Comparison of ENCODE assay signal across 8 cellular contexts in genomic region chr17:79874329-79874981, GRCh38. TPM values are rescaled to one million over a fixed set of nuclear protein-coding genes. Genes with fewer than 3 reads are reported as not detected.
DNase-seq lines count a peak whose midpoint lies in the region; ATAC-seq and TF ChIP-seq lines count a peak whose summit lies in the region.

No MANE protein-coding gene starts in this region.

- TF ChIP-seq CTCF in BE2C (IDR thresholded peaks at IDR 0.05; ENCODE audit: low read depth, low read length), result peak; percentile 69
- peak; percentile 62 for TF ChIP-seq CTCF in GM12864 (IDR thresholded peaks at IDR 0.05; ENCODE audit: low read depth, low read length, missing control alignments)
- TF ChIP-seq CTCF in choroid plexus epithelial cell (conservative IDR thresholded peaks at IDR 0.05; ENCODE audit: low read depth, low read length), result peak; percentile 59

- H3K4me1 ChIP-seq in BE2C, result no peaks in the 10 kb centered on the region

- POLR2A ChIA-PET in naive thymus-derived CD8-positive, alpha-beta T cell (lab: Charles Lee), result no interaction called here

- peak overlapping the region in 1 of 10 donors; percentile 25 for H3K27ac Mint-ChIP-seq in naive thymus-derived CD8-positive, alpha-beta T cell

- no peak overlapping the region for H3K4me3 Mint-ChIP-seq in naive thymus-derived CD8-positive, alpha-beta T cell

- no peaks in the 10 kb centered on the region for H3K36me3 ChIP-seq in BE2C

- H3K4me3 ChIP-seq in BE2C (ENCODE audit: low read depth, low read length) (no peak overlapping the region), GM12864 (ENCODE audit: low read depth, low read length) (no peak overlapping the region), choroid plexus epithelial cell (ENCODE audit: low read depth, low read length) (no peak overlapping the region)

- peak; percentile 79 to 94 for ATAC-seq in naive thymus-derived CD8-positive, alpha-beta T cell
- ATAC-seq in GM19455 (IDR thresholded peaks at IDR 0.05; ENCODE audit: unreplicated experiment), result no peak

- no peak for DNase-seq in BE2C
- no peak for DNase-seq in GM12864 (ENCODE audit: low read depth)
- peak; percentile 23 for DNase-seq in NCI-H526 treated with DMSO at 0.1 percent for 48 hours (lab: John Stamatoyannopoulos, UW)
- DNase-seq in choroid plexus epithelial cell (ENCODE audit: low read depth), result peak; percentile 66
- DNase-seq in naive thymus-derived CD8-positive, alpha-beta T cell, result peak in 6 of 10 donors; percentile 13 to 49 (median 28)
- DNase-seq in amniotic stem cell (lab: John Stamatoyannopoulos, UW), result no peak
- no peak for DNase-seq in anterior cingulate cortex (lab: John Stamatoyannopoulos, UW)

- peaks cover 0 to 12% (median 10%) of the 10 kb centered on the region in 5 donors for H3K27me3 Mint-ChIP-seq in naive thymus-derived CD8-positive, alpha-beta T cell

- no peaks in the 10 kb centered on the region for H3K9me3 ChIP-seq in BE2C

- H3K4me1 Mint-ChIP-seq in naive thymus-derived CD8-positive, alpha-beta T cell, result peaks cover 0 to 7% (median 3%) of the 10 kb centered on the region in 4 donors

- H3K36me3 Mint-ChIP-seq in naive thymus-derived CD8-positive, alpha-beta T cell, result no peaks in the 10 kb centered on the region

- no peaks in the 10 kb centered on the region for H3K27me3 ChIP-seq in BE2C

- H3K9me3 Mint-ChIP-seq in naive thymus-derived CD8-positive, alpha-beta T cell, result no peaks in the 10 kb centered on the region

RNA-seq across cellular contexts. Expression of gene CBX4, which starts 35.2 kb away (rescaled TPM):
- 226 TPM for polyA plus RNA-seq in BE2C (2012; ENCODE audit: insufficient read depth, insufficient read length, low read depth)
- 10 to 100 TPM; 78.6 to 80.7 TPM for total RNA-seq in naive thymus-derived CD8-positive, alpha-beta T cell
- polyA plus RNA-seq in naive thymus-derived CD8-positive, alpha-beta T cell, result 10 to 100 TPM in 1 of 3 donors, 1 to 10 TPM in 2; 4.3 to 16.0 (median 9.3) TPM

Comparison
In these comparisons a context has a peak if more than half of its experiments do, and no peak if none do; other contexts are left out.
1. DNase-seq: peak in NCI-H526 treated with DMSO at 0.1 percent for 48 hours (single experiment), choroid plexus epithelial cell (single experiment) and naive thymus-derived CD8-positive, alpha-beta T cell (6 of 10); none in BE2C (single experiment), GM12864 (single experiment), amniotic stem cell (single experiment) and anterior cingulate cortex (0 of 58).
2. Peak in every context shown above with its lines, with median percentiles within 50 percentile points of each other: CTCF ChIP-seq.